Comparison of ENCODE assay signal across 8 cellular contexts in the genomic region with DNA sequence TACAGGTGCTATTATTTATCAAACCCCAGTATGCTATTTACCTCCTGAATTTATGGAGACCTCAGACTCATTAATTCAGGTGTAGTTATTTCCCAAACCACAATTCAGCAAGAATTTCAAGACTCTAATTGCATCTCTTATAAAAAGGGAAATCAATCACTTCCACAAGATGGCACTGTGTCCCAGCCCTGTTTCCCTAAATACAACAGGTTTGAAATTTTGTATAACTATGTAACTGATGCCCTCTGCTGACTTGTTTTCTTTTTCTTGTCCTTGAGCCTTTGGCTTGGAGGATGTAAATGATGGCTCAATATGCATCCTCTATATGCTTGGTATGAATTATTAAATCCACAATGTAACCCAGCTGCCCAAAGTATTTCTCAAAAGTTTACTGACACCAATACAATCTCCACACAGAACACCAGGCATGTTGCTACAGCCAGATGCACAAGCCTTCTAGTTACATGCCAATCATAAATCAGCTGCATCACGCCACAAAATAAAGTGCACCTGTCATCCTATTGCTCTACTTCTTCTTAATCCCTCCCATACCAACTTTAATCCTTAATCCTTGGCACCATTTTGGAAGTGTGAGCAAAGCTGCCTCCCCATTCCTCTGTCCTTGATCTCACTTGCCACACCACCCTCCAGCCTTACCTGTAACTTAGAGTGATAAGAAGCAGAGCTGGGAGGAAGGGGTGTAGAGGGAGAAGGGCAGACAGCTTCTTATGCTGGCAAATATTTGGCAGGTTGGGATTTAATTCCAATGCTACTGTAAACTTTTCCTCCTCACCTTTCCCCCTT. TPM values are rescaled to one million over a fixed set of nuclear protein-coding genes. Genes with fewer than 3 reads are reported as not detected.
DNase-seq lines count a peak whose midpoint lies in the region; ATAC-seq and TF ChIP-seq lines count a peak whose summit lies in the region.

No MANE protein-coding gene starts in this region.

- H3K4me1 ChIP-seq in CD4-positive, CD25-positive, alpha-beta regulatory T cell (ENCODE audit: control insufficient read depth, insufficient read depth, low read length, poor library complexity, severe bottlenecking), result peaks cover 22% of the 10 kb centered on the region
- peaks cover 0 to 8% of the 10 kb centered on the region in 2 donors for H3K4me1 ChIP-seq in neuronal stem cell (ENCODE audit: control insufficient read depth in 2 of 2, insufficient read depth in 1 of 2, low read depth in 1 of 2, low read length in 2 of 2)

- no peak overlapping the region for H3K23ac ChIP-seq in neuronal stem cell (ENCODE audit: low read depth, low read length, poor library complexity)

- no peak overlapping the region for H3K4me3 ChIP-seq in CD4-positive, CD25-positive, alpha-beta regulatory T cell (ENCODE audit: low read depth, low read length)
- no peak overlapping the region for H3K4me3 ChIP-seq in fibroblast of mammary gland (ENCODE audit: control insufficient read depth, low read depth, low read length)
- H3K4me3 ChIP-seq in neuronal stem cell (ENCODE audit: low read length in 2 of 2), result no peak overlapping the region

- H3K27ac ChIP-seq in CD4-positive, CD25-positive, alpha-beta regulatory T cell (ENCODE audit: insufficient read depth, low read length, poor library complexity, severe bottlenecking), result no peak overlapping the region
- H3K27ac ChIP-seq in neuronal stem cell (replicated peaks; ENCODE audit: low read length), result no peak overlapping the region

- no peak overlapping the region for H4K8ac ChIP-seq in neuronal stem cell (ENCODE audit: low read depth, low read length)

- H2BK5ac ChIP-seq in neuronal stem cell (ENCODE audit: low read length), result no peak overlapping the region

- no peak overlapping the region for H2AK5ac ChIP-seq in neuronal stem cell (ENCODE audit: low read depth, low read length)

- no peak overlapping the region for H3K9ac ChIP-seq in neuronal stem cell (ENCODE audit: low read depth, low read length, poor library complexity)

- intact Hi-C loops in activated B cell treated with CpG ODN at 0.5 μM for 24 hours (cut with micrococcal nuclease), result loop anchor here (1.0 to 2.0 kb wide), 5 partner anchors 15 to 628 kb away; partner anchors contain the start of gene PIGC

- H2BK120ac ChIP-seq in neuronal stem cell (ENCODE audit: low read depth, low read length), result no peak overlapping the region

- H3K9me3 Mint-ChIP-seq in CD4-positive, CD25-positive, alpha-beta regulatory T cell, result peaks cover 0 to 5% (median 1%) of the 10 kb centered on the region in 7 donors
- no peaks in the 10 kb centered on the region for H3K9me3 Mint-ChIP-seq in activated B cell treated with CpG ODN at 0.5 μM for 24 hours

- ATAC-seq in CD4-positive, CD25-positive, alpha-beta regulatory T cell (ENCODE audit: low read depth in 2 of 2), result peak; percentile 69 to 75
- peak; percentile 49 for ATAC-seq in GM21723 (IDR thresholded peaks at IDR 0.05; ENCODE audit: unreplicated experiment)
- ATAC-seq in activated B cell treated with CpG ODN at 0.5 μM for 24 hours (ENCODE audit: low read depth), result peak; percentile 67
- ATAC-seq in HG02938 (IDR thresholded peaks at IDR 0.05; ENCODE audit: unreplicated experiment), result no peak
- ATAC-seq in HG03139 (IDR thresholded peaks at IDR 0.05; ENCODE audit: unreplicated experiment), result no peak

- peak overlapping the region in 1 of 4 donors; percentile 32 for H3K4me3 Mint-ChIP-seq in CD4-positive, CD25-positive, alpha-beta regulatory T cell
- no peak overlapping the region for H3K4me3 Mint-ChIP-seq in activated B cell treated with CpG ODN at 0.5 μM for 24 hours

- POLR2A ChIA-PET in activated B cell treated with CpG ODN at 0.5 μM for 24 hours (lab: Charles Lee), result no interaction called here

- no peak overlapping the region for H3K18ac ChIP-seq in neuronal stem cell (ENCODE audit: low read length)

- no peaks in the 10 kb centered on the region for H3K27me3 Mint-ChIP-seq in CD4-positive, CD25-positive, alpha-beta regulatory T cell
- H3K27me3 Mint-ChIP-seq in activated B cell treated with CpG ODN at 0.5 μM for 24 hours, result no peaks in the 10 kb centered on the region

- H2BK12ac ChIP-seq in neuronal stem cell (ENCODE audit: low read length), result no peak overlapping the region

- H3K36me3 Mint-ChIP-seq in CD4-positive, CD25-positive, alpha-beta regulatory T cell, result peaks cover 10% of the 10 kb centered on the region
- H3K36me3 Mint-ChIP-seq in activated B cell treated with CpG ODN at 0.5 μM for 24 hours (ENCODE audit: low read depth), result peaks cover 8% of the 10 kb centered on the region

- H3K27me3 ChIP-seq in CD4-positive, CD25-positive, alpha-beta regulatory T cell (ENCODE audit: control insufficient read depth, insufficient read depth, low read length), result no peaks in the 10 kb centered on the region
- H3K27me3 ChIP-seq in neuronal stem cell (ENCODE audit: control insufficient read depth in 3 of 3, insufficient read depth in 3 of 3, low read depth in 1 of 3, low read length in 3 of 3), result no peaks in the 10 kb centered on the region

- no peak overlapping the region for H3K4ac ChIP-seq in neuronal stem cell (ENCODE audit: low read length)

- CTCF ChIA-PET in activated B cell treated with CpG ODN at 0.5 μM for 24 hours (lab: Charles Lee), result interaction anchor here (0.6 to 6.1 kb wide), 10 partner anchors 10 to 628 kb away, joined by 3 to 50 read pairs (median 4); partner anchors contain the start of gene PIGC

- H2AFZ ChIP-seq in neuronal stem cell (ENCODE audit: low read length), result no peak overlapping the region

- TF ChIP-seq CTCF in activated B cell treated with CpG ODN at 0.5 μM for 24 hours (IDR thresholded peaks at IDR 0.05) (no peak), fibroblast of mammary gland (conservative IDR thresholded peaks at IDR 0.05; ENCODE audit: control insufficient read depth, insufficient read depth, low read depth, low read length) (peak; percentile 82)

- H3K4me1 Mint-ChIP-seq in CD4-positive, CD25-positive, alpha-beta regulatory T cell, result peaks cover 10 to 50% (median 37%) of the 10 kb centered on the region in 4 donors
- H3K4me1 Mint-ChIP-seq in activated B cell treated with CpG ODN at 0.5 μM for 24 hours, result peaks cover 13% of the 10 kb centered on the region

- H3K9me3 ChIP-seq in CD4-positive, CD25-positive, alpha-beta regulatory T cell (ENCODE audit: control insufficient read depth in 2 of 2, low read length in 2 of 2), result no peaks in the 10 kb centered on the region
- H3K9me3 ChIP-seq in neuronal stem cell (replicated peaks in 1 of 2; ENCODE audit: control insufficient read depth in 2 of 2, insufficient read depth in 1 of 2, low read depth in 1 of 2, low read length in 2 of 2), result no peaks in the 10 kb centered on the region

- peak overlapping the region in 2 of 3 donors; percentile 11 to 70 for H3K27ac Mint-ChIP-seq in CD4-positive, CD25-positive, alpha-beta regulatory T cell
- H3K27ac Mint-ChIP-seq in activated B cell treated with CpG ODN at 0.5 μM for 24 hours, result no peak overlapping the region

- DNase-seq in CD4-positive, CD25-positive, alpha-beta regulatory T cell, result peak; percentile 9 to 86 (median 60)
- DNase-seq in NCI-H226 (peak; percentile 47), activated B cell treated with CpG ODN at 0.5 μM for 24 hours (no peak), fibroblast of mammary gland (ENCODE audit: low read depth) (peak; percentile 80), neuronal stem cell (ENCODE audit: low spot score) (peak; percentile 40)

- no peaks in the 10 kb centered on the region for H3K36me3 ChIP-seq in CD4-positive, CD25-positive, alpha-beta regulatory T cell (ENCODE audit: control insufficient read depth, insufficient read depth, low read length)
- no peaks in the 10 kb centered on the region for H3K36me3 ChIP-seq in neuronal stem cell (replicated peaks in 1 of 2; ENCODE audit: control insufficient read depth in 2 of 2, insufficient read depth in 2 of 2, low read length in 2 of 2)

- H4K91ac ChIP-seq in neuronal stem cell (ENCODE audit: low read depth, low read length, poor library complexity), result no peak overlapping the region

- peaks cover 3% of the 10 kb centered on the region for H3K79me1 ChIP-seq in neuronal stem cell (ENCODE audit: low read depth, low read length)

- H3K4me2 ChIP-seq in neuronal stem cell (ENCODE audit: insufficient read depth, low read length, poor library complexity, severe bottlenecking), result no peak overlapping the region

- WGBS in neuronal stem cell (ENCODE audit: extremely low coverage in 2 of 2, insufficient read length in 2 of 2, insufficient replicate concordance in 1 of 2), 2 donors, result no CpG with 5 or more reads among the region's 1 CpG

- no peak overlapping the region for H2BK15ac ChIP-seq in neuronal stem cell (ENCODE audit: low read length)

- H3K14ac ChIP-seq in neuronal stem cell (ENCODE audit: low read length), result no peak overlapping the region

RNA-seq across cellular contexts. Expression of gene C1orf105, which starts 9.0 kb away (rescaled TPM):
- total RNA-seq in CD4-positive, CD25-positive, alpha-beta regulatory T cell, result not detected
- not detected for polyA plus RNA-seq in CD4-positive, CD25-positive, alpha-beta regulatory T cell
- total RNA-seq in activated B cell treated with CpG ODN at 0.5 μM for 24 hours, result not detected in 2 replicates
- 0.32 TPM for polyA plus RNA-seq in neuronal stem cell (2013, experiment 1 of 2)
- 0.43 TPM for polyA plus RNA-seq in neuronal stem cell (2013, experiment 2 of 2)

RNA-seq across cellular contexts. Expression of gene PIGC, which starts 14.3 kb away (rescaled TPM):
- 22.6 TPM for total RNA-seq in CD4-positive, CD25-positive, alpha-beta regulatory T cell
- polyA plus RNA-seq in CD4-positive, CD25-positive, alpha-beta regulatory T cell, result 100 to 1,000 TPM; 110 to 132 (median 126) TPM
- total RNA-seq in activated B cell treated with CpG ODN at 0.5 μM for 24 hours, result 24.2 TPM in 2 replicates
- 24.2 TPM for polyA plus RNA-seq in neuronal stem cell (2013, experiment 1 of 2)
- polyA plus RNA-seq in neuronal stem cell (2013, experiment 2 of 2), result 23.2 TPM

Comparison
In these comparisons a context has a peak if more than half of its experiments do, and no peak if none do; other contexts are left out.
1. ATAC-seq: peak in CD4-positive, CD25-positive, alpha-beta regulatory T cell (2 of 2), GM21723 (single experiment) and activated B cell treated with CpG ODN at 0.5 μM for 24 hours (single experiment); none in HG02938 (single experiment) and HG03139 (single experiment).